Comparison of ENCODE assay signal across 18 cellular contexts in the genomic region with DNA sequence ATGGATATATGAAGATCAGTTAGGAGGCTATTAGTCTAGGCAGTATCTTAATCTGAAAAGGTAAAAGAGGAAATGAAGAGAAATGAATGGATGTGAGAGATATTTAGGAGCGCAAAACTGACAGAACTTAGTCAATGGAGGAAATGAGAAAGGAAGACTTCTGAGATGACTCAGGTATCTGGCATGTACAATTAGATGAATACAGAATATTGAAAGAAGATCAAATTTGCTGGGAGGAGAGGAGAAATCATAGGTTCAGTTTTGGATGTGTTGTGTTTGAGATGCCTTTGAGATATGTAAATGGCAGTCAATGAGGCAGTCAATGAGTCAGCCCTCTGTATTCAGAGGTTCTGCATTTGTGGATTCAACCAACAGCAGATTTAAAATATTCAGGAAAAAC. TPM values are rescaled to one million over a fixed set of nuclear protein-coding genes. Genes with fewer than 3 reads are reported as not detected.
DNase-seq lines count a peak whose midpoint lies in the region; ATAC-seq, FAIRE-seq and TF ChIP-seq lines count a peak whose summit lies in the region.
"Had no signal": no experiment of that assay in that cellular context is flagged by ENCODE, and none has a peak within 500 bp of the region (broad histone marks: within the 10 kb centered on the region; RNA-seq: fewer than 3 reads in every experiment).

No MANE protein-coding gene starts in this region.

- POLR2A ChIA-PET in A673 (lab: Charles Lee; ENCODE audit: low non-redundant PET) (no interaction called here), endothelial cell of umbilical vein (lab: Charles Lee) (no interaction called here)

- DNase-seq in A673 (ENCODE audit: low spot score) (peak; percentile 48), endothelial cell of umbilical vein (ENCODE audit: low read depth, low spot score) (peak; percentile 50), NCI-H1092 (lab: John Stamatoyannopoulos, UW) (no peak), SK-N-DZ (ENCODE audit: low spot score) (no peak)
- DNase-seq in stimulated activated CD4-positive, alpha-beta T cell treated with anti-CD3 and anti-CD28 coated beads, Interleukin-12 subunit alpha, Interleukin-12 subunit beta, amount 100 ng/mL, for 4 hours = no peak
- DNase-seq: activated CD4-positive, alpha-beta T cell treated with anti-CD3 and anti-CD28 coated beads, Interleukin-2, amount 10 ng/mL, durations not matched to agents 7 days and 5 days; aorta; Caco-2; effector CD4-positive, alpha-beta T cell; Kasumi-1; NCI-H187 treated with DMSO at 0.1 percent for 48 hours; NCI-H82; T-helper 9 cell had no signal

- TF ChIP-seq POLR2A in endothelial cell of umbilical vein (IDR thresholded peaks at IDR 0.05; ENCODE audit: low read depth, low read length) = no peak

- H3K79me2 ChIP-seq in OCI-LY3 (ENCODE audit: low read length) (no peaks in the 10 kb centered on the region), endothelial cell of umbilical vein (ENCODE audit: control insufficient read depth, insufficient read depth, low read length) (no peaks in the 10 kb centered on the region)

- H3K9me3 ChIP-seq in A673 (ENCODE audit: low read depth, low read length, poor library complexity, severe bottlenecking) (no peaks in the 10 kb centered on the region), OCI-LY3 (ENCODE audit: insufficient read depth, low read length) (peaks cover 13% of the 10 kb centered on the region), endothelial cell of umbilical vein (replicated peaks; ENCODE audit: control insufficient read depth, insufficient read depth, low read length) (no peaks in the 10 kb centered on the region)
- H3K9me3 ChIP-seq: Caco-2 had no signal

- H4K20me1 ChIP-seq in OCI-LY3 (ENCODE audit: insufficient read depth, low read length) = no peaks in the 10 kb centered on the region
- H4K20me1 ChIP-seq in endothelial cell of umbilical vein (replicated peaks; ENCODE audit: control insufficient read depth, extremely low read depth, insufficient read depth, low read length) = no peaks in the 10 kb centered on the region

- H3K9ac ChIP-seq in OCI-LY3 (ENCODE audit: low read length) (no peak overlapping the region), endothelial cell of umbilical vein (replicated peaks; ENCODE audit: extremely low read depth, insufficient read depth, low read length) (no peak overlapping the region)

- no peak overlapping the region for H2AFZ ChIP-seq in OCI-LY3 (ENCODE audit: low read depth, low read length)
- H2AFZ ChIP-seq in endothelial cell of umbilical vein (ENCODE audit: low read depth, low read length) = no peak overlapping the region

- peak; percentile 60 for FAIRE-seq in endothelial cell of umbilical vein (lab: Jason Lieb, UNC)
- FAIRE-seq: islet of Langerhans had no signal

- TF ChIP-seq CTCF in A673 (conservative IDR thresholded peaks at IDR 0.05; ENCODE audit: low read depth, low read length) (no peak), OCI-LY3 (IDR thresholded peaks at IDR 0.05; ENCODE audit: low read depth, low read length) (no peak), endothelial cell of umbilical vein (IDR thresholded peaks at IDR 0.05; ENCODE audit: extremely low read depth in 1 of 2, insufficient read depth in 1 of 2, low read depth in 1 of 2, low read length in 2 of 2) (no peak)

- H3K4me2 ChIP-seq in OCI-LY3 (ENCODE audit: low read length) (peak overlapping the region; percentile 49), endothelial cell of umbilical vein (ENCODE audit: insufficient read depth, low read length) (peak overlapping the region; percentile 54)

- intact Hi-C loops in A673 (cut with micrococcal nuclease; ENCODE audit: unreplicated experiment) (no loop called here), endothelial cell of umbilical vein (cut with micrococcal nuclease) (no loop called here)

- ATAC-seq in GM18858 (IDR thresholded peaks at IDR 0.05; ENCODE audit: unreplicated experiment) (peak; percentile 33), GM21528 (IDR thresholded peaks at IDR 0.05; ENCODE audit: low FRiP score, unreplicated experiment) (no peak)
- ATAC-seq: Right ventricle myocardium inferior had no signal

- CTCF ChIA-PET in A673 (lab: Charles Lee) (no interaction called here), endothelial cell of umbilical vein (lab: Charles Lee) (no interaction called here)

- H3K36me3 ChIP-seq in A673 (ENCODE audit: insufficient read depth, low read length, poor library complexity, severe bottlenecking) (peaks cover 3% of the 10 kb centered on the region), OCI-LY3 (replicated peaks; ENCODE audit: low read depth, low read length) (peaks cover 69% of the 10 kb centered on the region), endothelial cell of umbilical vein (ENCODE audit: control insufficient read depth in 2 of 2, extremely low read depth in 1 of 2, insufficient read depth in 2 of 2, low read length in 2 of 2) (peaks cover 0 to 2% of the 10 kb centered on the region in 2 experiments)

- no peaks in the 10 kb centered on the region for H3K27me3 ChIP-seq in A673 (replicated peaks; ENCODE audit: insufficient read depth, low read depth, low read length, poor library complexity)
- no peaks in the 10 kb centered on the region for H3K27me3 ChIP-seq in OCI-LY3 (ENCODE audit: low read depth, low read length)
- H3K27me3 ChIP-seq in endothelial cell of umbilical vein (ENCODE audit: control insufficient read depth in 2 of 2, insufficient read depth in 2 of 2, low read length in 2 of 2) = no peaks in the 10 kb centered on the region

- dilution Hi-C loops in endothelial cell of umbilical vein (cut with MboI; ENCODE audit: extremely low pct_ligation_motif_present, low sequenced_read_pairs) = no loop called here

- no peak overlapping the region for H3K27ac ChIP-seq in A673 (ENCODE audit: low read depth, low read length, poor library complexity, severe bottlenecking)
- peak overlapping the region; percentile 81 for H3K27ac ChIP-seq in OCI-LY3 (ENCODE audit: low read length)
- H3K27ac ChIP-seq in endothelial cell of umbilical vein (ENCODE audit: insufficient read depth, low read depth, low read length) = peak overlapping the region; percentile 53

- H3K4me1 ChIP-seq in A673 (ENCODE audit: insufficient read depth, low read length, poor library complexity, severe bottlenecking) (no peaks in the 10 kb centered on the region), OCI-LY3 (ENCODE audit: low read length) (peaks cover 53% of the 10 kb centered on the region), endothelial cell of umbilical vein (ENCODE audit: control insufficient read depth, extremely low read depth, insufficient read depth, low read length) (peaks cover 22% of the 10 kb centered on the region)
- H3K4me1 ChIP-seq: Caco-2 had no signal

- H3K9me1 ChIP-seq in endothelial cell of umbilical vein (replicated peaks; ENCODE audit: control insufficient read depth, extremely low read depth, insufficient read depth, low read length) = no peaks in the 10 kb centered on the region

- BruUV-seq in A673 (replicated peaks; lab: Mats Ljungman, UMichigan) (no TSS peak), endothelial cell of umbilical vein (replicated peaks; lab: Mats Ljungman, UMichigan) (no TSS peak)

- H3K4me3 ChIP-seq in A673 (ENCODE audit: low read depth, low read length, poor library complexity, severe bottlenecking) (no peak overlapping the region), OCI-LY3 (ENCODE audit: low read length) (peak overlapping the region; percentile 36), endothelial cell of umbilical vein (replicated peaks in 1 of 3; ENCODE audit: insufficient read depth in 1 of 3, low read depth in 1 of 3, low read length in 3 of 3) (no peak overlapping the region)

TF ChIP-seq in endothelial cell of umbilical vein, 7 proteins besides CTCF, POLR2A, EP300 and RAD21:
- TF ChIP-seq, protein P1, sequence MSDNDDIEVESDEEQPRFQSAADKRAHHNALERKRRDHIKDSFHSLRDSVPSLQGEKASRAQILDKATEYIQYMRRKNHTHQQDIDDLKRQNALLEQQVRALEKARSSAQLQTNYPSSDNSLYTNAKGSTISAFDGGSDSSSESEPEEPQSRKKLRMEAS (IDR thresholded peaks at IDR 0.05; ENCODE audit: insufficient read depth, insufficient read length) = no peak
- TF ChIP-seq JUN (IDR thresholded peaks at IDR 0.05; ENCODE audit: borderline replicate concordance, insufficient read depth, insufficient read length, low read depth) (peak; percentile 42), EZH2 (IDR thresholded peaks at IDR 0.05; ENCODE audit: borderline replicate concordance, low read depth, low read length, severe bottlenecking) (no peak), FOS (IDR thresholded peaks at IDR 0.05; ENCODE audit: borderline replicate concordance, insufficient read depth, low read length) (peak; percentile 81), POLR2AphosphoS5 (IDR thresholded peaks at IDR 0.05; ENCODE audit: insufficient read depth, low read depth, low read length) (no peak), MYC (IDR thresholded peaks at IDR 0.05; ENCODE audit: low read depth, low read length) (no peak), GATA2 (IDR thresholded peaks at IDR 0.05; ENCODE audit: insufficient read depth, insufficient read length, low read depth, low read length) (peak; percentile 77)

RNA-seq across cellular contexts. Expression of gene GAB2, which starts 42.8 kb away (rescaled TPM):
- 21.5 and 29.9 TPM in 2 replicates for total RNA-seq in A673 (2021)
- total RNA-seq in endothelial cell of umbilical vein = 39.6 and 43.3 TPM in 2 replicates
- polyA plus RNA-seq in endothelial cell of umbilical vein = 14.3 and 19.6 TPM in 2 replicates
- polyA plus RNA-seq in endothelial cell of umbilical vein (2011; cell fraction: cytosol; rRNA removed) = 18.3 and 19.8 TPM in 2 replicates
- polyA plus RNA-seq in endothelial cell of umbilical vein (2011; cell fraction: nucleus; rRNA removed) = 44.8 and 53.3 TPM in 2 replicates
- 27.7 and 27.8 TPM in 2 replicates for polyA plus RNA-seq in endothelial cell of umbilical vein (2012)
- polyA minus RNA-seq in endothelial cell of umbilical vein = 44.3 and 49.7 TPM in 2 replicates
- polyA minus RNA-seq in endothelial cell of umbilical vein (2011; cell fraction: cytosol; rRNA and poly(A)+ RNA removed) = 2.3 TPM
- polyA minus RNA-seq in endothelial cell of umbilical vein (2011; cell fraction: nucleus; rRNA and poly(A)+ RNA removed) = 42.4 and 56.5 TPM in 2 replicates
- polyA plus RNA-seq in SK-N-DZ (2014; cell fraction: cytosol; rRNA removed) = 49.9 and 63.1 TPM in 2 replicates
- 33.1 and 42.8 TPM in 2 replicates for polyA plus RNA-seq in SK-N-DZ (2014; cell fraction: nucleus; rRNA removed)

Comparison
In these comparisons a context has a peak if more than half of its experiments do, and no peak if none do; other contexts are left out.
1. DNase-seq: peak in A673 (single experiment) and endothelial cell of umbilical vein (single experiment); none in NCI-H1092 (single experiment), stimulated activated CD4-positive, alpha-beta T cell treated with anti-CD3 and anti-CD28 coated beads, Interleukin-12 subunit alpha, Interleukin-12 subunit beta, amount 100 ng/mL, for 4 hours (single experiment) and SK-N-DZ (single experiment).